In the genomic region with DNA sequence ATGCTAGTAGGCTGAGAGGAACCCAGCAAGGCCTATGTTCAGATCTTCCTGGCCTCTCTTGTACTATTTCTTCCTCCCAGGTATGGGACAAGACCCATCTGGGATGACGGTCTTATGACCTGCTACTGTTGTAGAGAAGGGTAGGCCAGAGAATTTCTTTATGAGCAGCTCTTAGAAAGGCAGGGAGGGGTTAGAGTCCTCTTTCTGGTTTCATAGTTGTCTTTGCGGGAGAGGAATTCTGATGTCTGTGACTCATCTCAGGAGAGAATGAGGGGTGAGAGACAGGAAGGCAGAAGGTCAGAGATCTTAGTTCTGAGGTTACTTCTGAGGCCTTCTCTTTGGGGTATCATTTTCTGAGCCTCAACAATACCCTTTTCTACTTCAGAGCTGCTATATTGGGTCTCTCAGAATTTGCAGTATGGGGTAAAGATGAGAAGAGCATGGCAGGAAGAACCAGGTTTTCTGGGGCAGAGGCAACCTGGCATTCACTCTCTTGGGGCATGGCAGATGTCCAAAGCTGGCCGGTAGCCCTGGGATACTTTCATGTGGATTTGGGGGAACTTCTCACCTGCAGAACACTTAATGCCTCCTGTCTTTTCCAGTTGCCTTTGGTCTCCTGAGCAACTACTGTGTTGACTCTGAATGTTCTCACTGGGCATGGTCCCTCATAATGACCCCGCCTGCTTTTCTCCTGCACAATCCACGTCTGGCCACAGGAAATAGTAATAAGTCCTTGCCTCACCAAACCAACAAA, we compare ENCODE assay signal across 1 cellular context.
TF ChIP-seq lines count a peak whose summit lies in the region.

No MANE protein-coding gene starts in this region.

TF ChIP-seq in GM23338, 12 proteins besides CTCF, POLR2A, EP300 and RAD21 (continued from another document):
- TF ChIP-seq REST (IDR thresholded peaks at IDR 0.05; ENCODE audit: unreplicated experiment) (no peak), ZNF331 (CRISPR knock-in tag; IDR thresholded peaks at IDR 0.05; ENCODE audit: low read depth) (no peak), STAT1 (IDR thresholded peaks at IDR 0.05; ENCODE audit: unreplicated experiment) (no peak), NANOG (IDR thresholded peaks at IDR 0.05; ENCODE audit: borderline replicate concordance) (no peak), ZNF462 (CRISPR knock-in tag; IDR thresholded peaks at IDR 0.05) (no peak), EZH2 (IDR thresholded peaks at IDR 0.05; ENCODE audit: low read depth, unreplicated experiment) (no peak), CREB1 (CRISPR knock-in tag; IDR thresholded peaks at IDR 0.05; ENCODE audit: low read depth) (no peak), ZNF114 (CRISPR knock-in tag; IDR thresholded peaks at IDR 0.05) (no peak), EZH2phosphoT487 (IDR thresholded peaks at IDR 0.05; ENCODE audit: unreplicated experiment) (no peak)
